In genomic region chr22:40204331-40205116, GRCh38 we compare ENCODE assay signal across 10 cellular contexts. TPM values are rescaled to one million over a fixed set of nuclear protein-coding genes. Genes with fewer than 3 reads are reported as not detected.
A peak's percentile ranks its signal among the peaks of the same experiment; 100 is the strongest.
DNase-seq lines count a peak whose midpoint lies in the region; ATAC-seq and TF ChIP-seq lines count a peak whose summit lies in the region.
"Had no signal": no experiment of that assay in that cellular context is flagged by ENCODE, and none has a peak within 500 bp of the region (broad histone marks: within the 10 kb centered on the region; RNA-seq: fewer than 3 reads in every experiment).

No MANE protein-coding gene starts in this region.

- in situ Hi-C loops in mammary epithelial cell (cut with MboI; ENCODE audit: low sequenced_read_pairs in 2 of 2), result no loop called here

- ATAC-seq in body of pancreas, result peak; percentile 58
- peak; percentile 23 for ATAC-seq in left lung
- ATAC-seq in aorta (ENCODE audit: low FRiP score), result no peak
- ATAC-seq in HG02610 (IDR thresholded peaks at IDR 0.05; ENCODE audit: unreplicated experiment), result no peak

- dilution Hi-C loops in mammary epithelial cell (cut with HindIII; ENCODE audit: low sequenced_read_pairs), result no loop called here

- H3K27me3 ChIP-seq in mammary epithelial cell (ENCODE audit: insufficient read depth, low read length) (no peaks in the 10 kb centered on the region), body of pancreas (no peaks in the 10 kb centered on the region), left lung (no peaks in the 10 kb centered on the region), aorta (ENCODE audit: control insufficient read depth in 1 of 2, insufficient read depth in 2 of 2, low read length in 1 of 2) (no peaks in the 10 kb centered on the region), H7 (ENCODE audit: control insufficient read depth, insufficient read depth, low read length) (no peaks in the 10 kb centered on the region)

- intact Hi-C loops in MCF 10A (cut with micrococcal nuclease) (no loop called here), mammary epithelial cell (cut with micrococcal nuclease) (no loop called here), body of pancreas (cut with DNase I) (no loop called here), left lung (cut with DNase I) (no loop called here), aorta (cut with DNase I) (no loop called here)

- H3K4me3 ChIP-seq in mammary epithelial cell (replicated peaks in 1 of 3; ENCODE audit: insufficient read depth in 1 of 3, low read depth in 2 of 3, low read length in 3 of 3) (no peak overlapping the region), body of pancreas (no peak overlapping the region), left lung (no peak overlapping the region), aorta (ENCODE audit: low read length in 2 of 2) (no peak overlapping the region), H7 (ENCODE audit: insufficient read depth, low read depth, low read length) (no peak overlapping the region)
- H3K4me3 ChIP-seq: HAP-1 had no signal

- no TSS peak for BruUV-seq in MCF 10A (replicated peaks; lab: Mats Ljungman, UMichigan)
- no TSS peak for BruUV-seq in mammary epithelial cell (replicated peaks; lab: Mats Ljungman, UMichigan)

- no peaks in the 10 kb centered on the region for H3K9me3 Mint-ChIP-seq in MCF 10A (ENCODE audit: unreplicated experiment)

- no peak for TF ChIP-seq POLR2A in body of pancreas (IDR thresholded peaks at IDR 0.05)

- no peak overlapping the region for H3K27ac Mint-ChIP-seq in MCF 10A (ENCODE audit: low read depth, unreplicated experiment)

- H3K4me3 Mint-ChIP-seq in MCF 10A (ENCODE audit: unreplicated experiment), result no peak overlapping the region

- no peaks in the 10 kb centered on the region for H3K36me3 ChIP-seq in mammary epithelial cell (ENCODE audit: insufficient read depth, low read length)
- no peaks in the 10 kb centered on the region for H3K36me3 ChIP-seq in body of pancreas (replicated peaks in 1 of 2; ENCODE audit: insufficient read depth in 1 of 2, low read depth in 2 of 2)
- H3K36me3 ChIP-seq in left lung, result no peaks in the 10 kb centered on the region
- H3K36me3 ChIP-seq in aorta (ENCODE audit: control insufficient read depth in 1 of 2, insufficient read depth in 2 of 2, low read length in 1 of 2), result no peaks in the 10 kb centered on the region
- H3K36me3 ChIP-seq in H7 (replicated peaks; ENCODE audit: control insufficient read depth, insufficient read depth, low read length), result no peaks in the 10 kb centered on the region
- H3K36me3 ChIP-seq: HAP-1 had no signal

- no peaks in the 10 kb centered on the region for H4K20me1 ChIP-seq in mammary epithelial cell (ENCODE audit: insufficient read depth, low read length)

- POLR2A ChIA-PET in MCF 10A (lab: Yijun Ruan, JAX), result interaction anchor here (1.6 kb wide), 1 partner anchor 8 kb away, joined by 4 read pairs; no protein-coding TSS in a partner anchor

- H3K9me3 ChIP-seq in mammary epithelial cell (replicated peaks; ENCODE audit: insufficient read depth, low read length) (no peaks in the 10 kb centered on the region), body of pancreas (no peaks in the 10 kb centered on the region), left lung (no peaks in the 10 kb centered on the region), aorta (ENCODE audit: control insufficient read depth, low read length) (no peaks in the 10 kb centered on the region)
- H3K9me3 ChIP-seq: HAP-1 had no signal

- H3K4me1 ChIP-seq in mammary epithelial cell (ENCODE audit: insufficient read depth, low read length) (peaks cover 7% of the 10 kb centered on the region), body of pancreas (peaks cover 17% of the 10 kb centered on the region), left lung (peaks cover 10 to 61% of the 10 kb centered on the region in 2 donors), aorta (ENCODE audit: control insufficient read depth in 1 of 2, insufficient read depth in 2 of 2, low read length in 2 of 2) (peaks cover 4 to 5% of the 10 kb centered on the region in 2 donors)
- H3K4me1 ChIP-seq: HAP-1 had no signal

- DNase-seq in MCF 10A (ENCODE audit: unreplicated experiment) (peak; percentile 23), mammary epithelial cell (no peak), body of pancreas (peak in 2 of 4 donors; percentile 28 to 29), left lung (no peak), aorta (no peak), H7 (no peak)
- no peak for DNase-seq in NK-92 treated with Interleukin-12 subunit alpha and Interleukin-12 subunit beta, amount 100 ng/mL, for 24 hours (lab: John Stamatoyannopoulos, UW)
- DNase-seq: activated T-cell treated with anti-CD3 and anti-CD28 coated beads, Interleukin-2, amount 50 U/mL, for 1 hour had no signal

- peaks cover 81% of the 10 kb centered on the region for H3K79me2 ChIP-seq in mammary epithelial cell (ENCODE audit: insufficient read depth, low read length)

- H3K4me2 ChIP-seq in mammary epithelial cell (ENCODE audit: insufficient read depth, low read depth, low read length), result no peak overlapping the region

- H3K27ac ChIP-seq in mammary epithelial cell (ENCODE audit: insufficient read depth, low read depth, low read length) (no peak overlapping the region), body of pancreas (peak overlapping the region in 3 of 4 donors; percentile 18 to 32 (median 20)), left lung (peak overlapping the region; percentile 24 to 40), aorta (ENCODE audit: low read depth in 1 of 2, low read length in 2 of 2) (peak overlapping the region; percentile 23 to 74)

- H3K36me3 Mint-ChIP-seq in MCF 10A (ENCODE audit: insufficient read depth, unreplicated experiment), result peaks cover 7% of the 10 kb centered on the region

- H2AFZ ChIP-seq in mammary epithelial cell (ENCODE audit: low read depth, low read length), result no peak overlapping the region

- 57% methylated on average over 4 of the region's 4 CpGs for WGBS in mammary epithelial cell (ENCODE audit: low coverage, missing lambda C conversion rate)
- 39 to 54% methylated on average over 4 of the region's 4 CpGs for WGBS in body of pancreas, 2 donors
- WGBS in aorta, 2 donors, result 3 to 8% methylated on average over 4 of the region's 4 CpGs

- no peaks in the 10 kb centered on the region for H3K27me3 Mint-ChIP-seq in MCF 10A (ENCODE audit: insufficient read depth, unreplicated experiment)

- H3K9ac ChIP-seq in mammary epithelial cell (ENCODE audit: insufficient read depth, low read length), result no peak overlapping the region

- CTCF ChIA-PET in MCF 10A (lab: Yijun Ruan, JAX) (no interaction called here), mammary epithelial cell (lab: Charles Lee; ENCODE audit: low non-redundant PET) (no interaction called here)

- TF ChIP-seq CTCF in MCF 10A (IDR thresholded peaks at IDR 0.05; ENCODE audit: unreplicated experiment) (no peak), mammary epithelial cell (conservative IDR thresholded peaks at IDR 0.05 in 1 of 2, IDR thresholded peaks at IDR 0.05 in 1 of 2; ENCODE audit: extremely low read depth in 1 of 2, insufficient read depth in 1 of 2, low read depth in 1 of 2, low read length in 2 of 2) (no peak), body of pancreas (IDR thresholded peaks at IDR 0.05) (no peak), left lung (IDR thresholded peaks at IDR 0.05) (no peak)

- no peaks in the 10 kb centered on the region for H3K4me1 Mint-ChIP-seq in MCF 10A (ENCODE audit: insufficient read depth, unreplicated experiment)

RNA-seq across cellular contexts. Expression of gene TNRC6B, which starts 26.8 kb away (rescaled TPM):
- total RNA-seq in MCF 10A (2022), result 27.1 and 39.3 TPM in 2 replicates
- total RNA-seq in mammary epithelial cell, result 10 to 100 TPM; 25.2 to 27.3 TPM
- polyA plus RNA-seq in mammary epithelial cell, result 7.6 TPM
- polyA minus RNA-seq in mammary epithelial cell, result 52.8 TPM
- 10 to 100 TPM; 25.2 to 39.9 TPM for total RNA-seq in body of pancreas
- 10 to 100 TPM; 40.3 to 40.7 TPM for total RNA-seq in left lung
- total RNA-seq in aorta, result 10 to 100 TPM; 81.8 to 85.0 TPM
- 10 to 100 TPM in 1 of 2 donors, 1 to 10 TPM in 1; 2.0 to 10.1 TPM for polyA plus RNA-seq in aorta
- 13.0 and 21.4 TPM in 2 replicates for total RNA-seq in H7 (2014; rRNA removed; shearing (Covaris generic))

Comparison
In these comparisons a context has a peak if more than half of its experiments do, and no peak if none do; other contexts are left out.
1. ATAC-seq: peak in body of pancreas (single experiment) and left lung (single experiment); none in aorta (single experiment) and HG02610 (single experiment).